ENCODE assay signal across 16 cellular contexts in the genomic region with DNA sequence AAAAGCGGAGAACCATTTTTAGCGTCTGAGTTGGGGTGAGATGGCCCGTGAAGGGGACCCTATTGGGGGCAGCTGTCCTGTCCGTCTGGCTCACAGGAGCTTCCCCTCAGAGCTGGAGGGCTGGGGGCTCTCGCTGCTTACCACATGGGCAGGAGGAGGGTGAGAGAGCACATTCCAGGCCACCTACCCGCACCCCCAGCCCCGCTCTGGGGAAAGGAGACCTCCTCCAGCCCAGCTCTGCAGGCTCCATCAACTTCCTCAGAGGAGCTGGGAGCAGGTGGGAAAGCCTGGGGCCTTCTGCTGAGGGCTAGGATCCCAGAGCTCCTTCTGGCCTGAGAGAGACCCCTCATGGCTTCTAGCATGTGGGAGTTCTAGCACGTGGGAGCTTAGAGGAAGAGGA. TPM values are rescaled to one million over a fixed set of nuclear protein-coding genes. Genes with fewer than 3 reads are reported as not detected.
DNase-seq lines count a peak whose midpoint lies in the region; ATAC-seq and TF ChIP-seq lines count a peak whose summit lies in the region.
"Had no signal": no experiment of that assay in that cellular context is flagged by ENCODE, and none has a peak within 500 bp of the region (broad histone marks: within the 10 kb centered on the region; RNA-seq: fewer than 3 reads in every experiment).

No MANE protein-coding gene starts in this region.

- H3K79me2 ChIP-seq in GM23338 (replicated peaks; ENCODE audit: insufficient read depth), result no peaks in the 10 kb centered on the region

- H3K27me3 ChIP-seq in GM23338 (ENCODE audit: insufficient read depth) (peaks cover 23% of the 10 kb centered on the region), skeletal muscle satellite cell (ENCODE audit: control insufficient read depth, insufficient read depth, low read length) (no peaks in the 10 kb centered on the region), MG63 (peaks cover 3% of the 10 kb centered on the region; the same call in 1 of the 2 replicates)

- in situ Hi-C loops in astrocyte of the spinal cord (cut with HindIII; ENCODE audit: low sequenced_read_pairs), result no loop called here

- no peaks in the 10 kb centered on the region for H3K9me2 ChIP-seq in GM23338 (ENCODE audit: insufficient read depth)

- H3K4me3 Mint-ChIP-seq in GM23338 (0 out of 3 replicates have a peak overlapping the region, but pooled peaks have one; percentile 71), mesothelial cell of epicardium (peak overlapping the region; percentile 74)
- H3K4me3 Mint-ChIP-seq in stimulated activated naive B cell treated with anti-CD40 and anti-IgM and Interleukin-4, amounts not matched to agents 10 μg/mL and 1 μg/mL and 100 μg/mL, for 72 hours, result no peak overlapping the region

- H3K36me3 ChIP-seq in GM23338 (ENCODE audit: insufficient read depth) (no peaks in the 10 kb centered on the region), skeletal muscle satellite cell (ENCODE audit: insufficient read depth, low read length) (no peaks in the 10 kb centered on the region), MG63 (no peaks in the 10 kb centered on the region)

- H3K27ac Mint-ChIP-seq in GM23338, result no peak overlapping the region
- H3K27ac Mint-ChIP-seq in mesothelial cell of epicardium, result no peak overlapping the region
- no peak overlapping the region for H3K27ac Mint-ChIP-seq in stimulated activated naive B cell treated with anti-CD40 and anti-IgM and Interleukin-4, amounts not matched to agents 10 μg/mL and 1 μg/mL and 100 μg/mL, for 72 hours

- H3K27ac ChIP-seq in GM23338 (ENCODE audit: low read depth) (no peak overlapping the region), substantia nigra (ENCODE audit: low read depth, low read length, poor library complexity, severe bottlenecking) (no peak overlapping the region)
- H3K27ac ChIP-seq: HL-60 had no signal

- H3K27me3 Mint-ChIP-seq in GM23338 (ENCODE audit: insufficient read depth, low read depth, poor library complexity), result peaks cover 35% of the 10 kb centered on the region
- no peaks in the 10 kb centered on the region for H3K27me3 Mint-ChIP-seq in mesothelial cell of epicardium (ENCODE audit: low read depth)
- peaks cover 49 to 64% of the 10 kb centered on the region in 2 donors for H3K27me3 Mint-ChIP-seq in stimulated activated naive B cell treated with anti-CD40 and anti-IgM and Interleukin-4, amounts not matched to agents 10 μg/mL and 1 μg/mL and 100 μg/mL, for 72 hours

- H2AFZ ChIP-seq in GM23338, result no peak overlapping the region

- no peak overlapping the region for H3K4me3 ChIP-seq in GM23338
- H3K4me3 ChIP-seq in astrocyte of the spinal cord (ENCODE audit: low read depth, low read length), result peak overlapping the region; percentile 52
- peak overlapping the region; percentile 72 for H3K4me3 ChIP-seq in skeletal muscle satellite cell (ENCODE audit: low read length)
- no peak overlapping the region for H3K4me3 ChIP-seq in MG63

- H3K4me2 ChIP-seq in GM23338 (no peak overlapping the region), skeletal muscle satellite cell (ENCODE audit: low read length) (peak overlapping the region; percentile 78)

- no peak for TF ChIP-seq CTCF in GM23338 (conservative IDR thresholded peaks at IDR 0.05; ENCODE audit: low read depth in 2 of 2)
- TF ChIP-seq CTCF in astrocyte of the spinal cord (IDR thresholded peaks at IDR 0.05; ENCODE audit: low read depth, low read length), result no peak
- TF ChIP-seq CTCF in mesothelial cell of epicardium (IDR thresholded peaks at IDR 0.05; ENCODE audit: unreplicated experiment), result no peak

- H3K9ac ChIP-seq in skeletal muscle satellite cell (ENCODE audit: low read depth, low read length), result no peak overlapping the region

- H3K36me3 Mint-ChIP-seq in GM23338 (ENCODE audit: low read depth), result no peaks in the 10 kb centered on the region
- no peaks in the 10 kb centered on the region for H3K36me3 Mint-ChIP-seq in mesothelial cell of epicardium
- no peaks in the 10 kb centered on the region for H3K36me3 Mint-ChIP-seq in stimulated activated naive B cell treated with anti-CD40 and anti-IgM and Interleukin-4, amounts not matched to agents 10 μg/mL and 1 μg/mL and 100 μg/mL, for 72 hours

- H4K20me1 ChIP-seq in GM23338 (replicated peaks; ENCODE audit: insufficient read depth), result no peaks in the 10 kb centered on the region

- no peaks in the 10 kb centered on the region for H3K9me3 ChIP-seq in skeletal muscle satellite cell (replicated peaks; ENCODE audit: low read length)
- H3K9me3 ChIP-seq in MG63, result no peaks in the 10 kb centered on the region
- H3K9me3 ChIP-seq: Caco-2 had no signal

- H3F3A ChIP-seq in GM23338 (replicated peaks; ENCODE audit: low read depth), result no peaks in the 10 kb centered on the region

- no peak for ATAC-seq in GM23338
- ATAC-seq in stimulated activated naive B cell treated with anti-CD40 and anti-IgM and Interleukin-4, amounts not matched to agents 10 μg/mL and 1 μg/mL and 100 μg/mL, for 72 hours (replicated peaks), result no peak

- DNase-seq in GM23338 (ENCODE audit: low spot score) (no peak), astrocyte of the spinal cord (ENCODE audit: low read depth, low spot score) (no peak), mesothelial cell of epicardium (ENCODE audit: low spot score in 2 of 2, unreplicated experiment in 2 of 2) (no peak), MG63 (no peak), substantia nigra (lab: John Stamatoyannopoulos, UW) (no peak)
- no peak for DNase-seq in stimulated activated naive B cell treated with anti-CD40 and anti-IgM and Interleukin-4, amounts not matched to agents 10 μg/mL and 1 μg/mL and 100 μg/mL, for 72 hours
- DNase-seq: Caco-2, HCEC 1CT, NCI-H187 treated with DMSO at 0.1 percent for 48 hours, NCI-H446, NCI-H748 treated with DMSO at 0.1 percent for 48 hours, OCI-M1, RPMI8226, SIG-M5 had no signal

- peaks cover 17% of the 10 kb centered on the region for H3K4me1 ChIP-seq in GM23338 (ENCODE audit: insufficient read depth)
- peaks cover 43% of the 10 kb centered on the region for H3K4me1 ChIP-seq in skeletal muscle satellite cell (ENCODE audit: control insufficient read depth, insufficient read depth, low read length)
- H3K4me1 ChIP-seq: Caco-2 had no signal

- peaks cover 20% of the 10 kb centered on the region for H3K4me1 Mint-ChIP-seq in GM23338
- H3K4me1 Mint-ChIP-seq in mesothelial cell of epicardium, result peaks cover 30% of the 10 kb centered on the region
- H3K4me1 Mint-ChIP-seq in stimulated activated naive B cell treated with anti-CD40 and anti-IgM and Interleukin-4, amounts not matched to agents 10 μg/mL and 1 μg/mL and 100 μg/mL, for 72 hours, result peaks cover 11 to 21% of the 10 kb centered on the region in 2 donors

- H3K9me3 Mint-ChIP-seq in GM23338, result no peaks in the 10 kb centered on the region
- H3K9me3 Mint-ChIP-seq in mesothelial cell of epicardium, result no peaks in the 10 kb centered on the region
- H3K9me3 Mint-ChIP-seq in stimulated activated naive B cell treated with anti-CD40 and anti-IgM and Interleukin-4, amounts not matched to agents 10 μg/mL and 1 μg/mL and 100 μg/mL, for 72 hours, result no peaks in the 10 kb centered on the region

TF ChIP-seq in GM23338, 12 proteins besides CTCF, POLR2A, EP300 and RAD21 (continues in another document):
- TF ChIP-seq JUNB (IDR thresholded peaks at IDR 0.05; ENCODE audit: unreplicated experiment) (no peak), POLR2AphosphoS5 (IDR thresholded peaks at IDR 0.05; ENCODE audit: low read depth) (no peak), EZH2phosphoT487 (IDR thresholded peaks at IDR 0.05; ENCODE audit: unreplicated experiment) (no peak), CREB1 (CRISPR knock-in tag; IDR thresholded peaks at IDR 0.05; ENCODE audit: low read depth) (no peak), ZNF114 (CRISPR knock-in tag; IDR thresholded peaks at IDR 0.05) (no peak), NANOG (IDR thresholded peaks at IDR 0.05; ENCODE audit: borderline replicate concordance) (no peak), STAT1 (IDR thresholded peaks at IDR 0.05; ENCODE audit: unreplicated experiment) (no peak), ZNF331 (CRISPR knock-in tag; IDR thresholded peaks at IDR 0.05; ENCODE audit: low read depth) (no peak), EZH2 (IDR thresholded peaks at IDR 0.05; ENCODE audit: low read depth, unreplicated experiment) (no peak)
- TF ChIP-seq, protein P1, sequence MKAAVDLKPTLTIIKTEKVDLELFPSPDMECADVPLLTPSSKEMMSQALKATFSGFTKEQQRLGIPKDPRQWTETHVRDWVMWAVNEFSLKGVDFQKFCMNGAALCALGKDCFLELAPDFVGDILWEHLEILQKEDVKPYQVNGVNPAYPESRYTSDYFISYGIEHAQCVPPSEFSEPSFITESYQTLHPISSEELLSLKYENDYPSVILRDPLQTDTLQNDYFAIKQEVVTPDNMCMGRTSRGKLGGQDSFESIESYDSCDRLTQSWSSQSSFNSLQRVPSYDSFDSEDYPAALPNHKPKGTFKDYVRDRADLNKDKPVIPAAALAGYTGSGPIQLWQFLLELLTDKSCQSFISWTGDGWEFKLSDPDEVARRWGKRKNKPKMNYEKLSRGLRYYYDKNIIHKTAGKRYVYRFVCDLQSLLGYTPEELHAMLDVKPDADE (IDR thresholded peaks at IDR 0.05), result no peak

RNA-seq across cellular contexts. Expression of a gene that starts 27.1 kb away (rescaled TPM):
- total RNA-seq in GM23338 (2014; rRNA removed; shearing (Covaris generic)), result 91.0 and 100 TPM in 2 replicates
- polyA plus RNA-seq in GM23338 (2016; fragmentation: Nextera tagmentation; extraction: Ambion mirVana), result 42.6 and 54.8 TPM in 2 replicates
- 74.6 to 77.7 TPM (median 77.7 TPM) in 3 replicates for total RNA-seq in mesothelial cell of epicardium
- total RNA-seq in skeletal muscle satellite cell (2012; rRNA removed), result 85.2 and 87.5 TPM in 2 replicates
- total RNA-seq in MG63 (2014; rRNA removed; shearing (Covaris generic); ENCODE audit: low replicate concordance), result 35.3 and 42.1 TPM in 2 replicates

Comparison
In these comparisons a context has a peak if more than half of its experiments do, and no peak if none do; other contexts are left out.
1. H3K4me3 ChIP-seq: peak in astrocyte of the spinal cord (single experiment) and skeletal muscle satellite cell (single experiment); none in GM23338 (single experiment) and MG63 (single experiment).
2. H3K4me3 Mint-ChIP-seq: peak in GM23338 (single experiment) and mesothelial cell of epicardium (single experiment); none in stimulated activated naive B cell treated with anti-CD40 and anti-IgM and Interleukin-4, amounts not matched to agents 10 μg/mL and 1 μg/mL and 100 μg/mL, for 72 hours (0 of 2).